ENCODE assay signal across 1 cellular context in genomic region chr1:50593515-50593914, GRCh38.
TF ChIP-seq lines count a peak whose summit lies in the region.

No MANE protein-coding gene starts in this region.

TF ChIP-seq in GM12878, 131 proteins besides CTCF, POLR2A, EP300 and RAD21 (continued from another document):
- TF ChIP-seq BCL3 (IDR thresholded peaks at IDR 0.05; ENCODE audit: borderline replicate concordance, insufficient read depth, low read depth, low read length, poor library complexity, severe bottlenecking) (no peak), RAD51 (IDR thresholded peaks at IDR 0.05) (no peak), ZNF207 (IDR thresholded peaks at IDR 0.05; ENCODE audit: borderline replicate concordance) (no peak), RCOR1 (conservative IDR thresholded peaks at IDR 0.05; ENCODE audit: low read depth, low read length) (no peak), CBX3 (IDR thresholded peaks at IDR 0.05; ENCODE audit: borderline replicate concordance, low read depth) (no peak), RUNX3 (IDR thresholded peaks at IDR 0.05; ENCODE audit: low read length) (peak; percentile 22; the same call in 1 of the 2 replicates), CBX5 (IDR thresholded peaks at IDR 0.05; ENCODE audit: low read depth) (no peak), ATF7 (IDR thresholded peaks at IDR 0.05; ENCODE audit: low read depth) (peak; percentile 37; the same call in 1 of the 2 replicates), MTA2 (IDR thresholded peaks at IDR 0.05; ENCODE audit: low read depth) (peak; percentile 64; the same call in 1 of the 2 replicates), CUX1 (IDR thresholded peaks at IDR 0.05; ENCODE audit: insufficient replicate concordance, low read depth, low read length) (no peak), KAT2A (conservative IDR thresholded peaks at IDR 0.05; ENCODE audit: control insufficient read depth, low read depth, low read length) (no peak), CHD1 (IDR thresholded peaks at IDR 0.05; ENCODE audit: low read depth, low read length) (no peak), IRF4 (IDR thresholded peaks at IDR 0.05; ENCODE audit: low read depth, low read length) (no peak), POLR2AphosphoS2 (IDR thresholded peaks at IDR 0.05; ENCODE audit: low read depth, low read length) (no peak), CHD4 (IDR thresholded peaks at IDR 0.05) (no peak), KLF5 (IDR thresholded peaks at IDR 0.05; ENCODE audit: partially characterized antibody) (no peak), RELB (IDR thresholded peaks at IDR 0.05; ENCODE audit: low read depth) (no peak), ZZZ3 (IDR thresholded peaks at IDR 0.05; ENCODE audit: control insufficient read depth, insufficient read length, low read depth) (no peak)
TF ChIP-seq in GM12878: peak in this region for 3.
